15 cellular contexts compared by ENCODE assay signal in the genomic region with DNA sequence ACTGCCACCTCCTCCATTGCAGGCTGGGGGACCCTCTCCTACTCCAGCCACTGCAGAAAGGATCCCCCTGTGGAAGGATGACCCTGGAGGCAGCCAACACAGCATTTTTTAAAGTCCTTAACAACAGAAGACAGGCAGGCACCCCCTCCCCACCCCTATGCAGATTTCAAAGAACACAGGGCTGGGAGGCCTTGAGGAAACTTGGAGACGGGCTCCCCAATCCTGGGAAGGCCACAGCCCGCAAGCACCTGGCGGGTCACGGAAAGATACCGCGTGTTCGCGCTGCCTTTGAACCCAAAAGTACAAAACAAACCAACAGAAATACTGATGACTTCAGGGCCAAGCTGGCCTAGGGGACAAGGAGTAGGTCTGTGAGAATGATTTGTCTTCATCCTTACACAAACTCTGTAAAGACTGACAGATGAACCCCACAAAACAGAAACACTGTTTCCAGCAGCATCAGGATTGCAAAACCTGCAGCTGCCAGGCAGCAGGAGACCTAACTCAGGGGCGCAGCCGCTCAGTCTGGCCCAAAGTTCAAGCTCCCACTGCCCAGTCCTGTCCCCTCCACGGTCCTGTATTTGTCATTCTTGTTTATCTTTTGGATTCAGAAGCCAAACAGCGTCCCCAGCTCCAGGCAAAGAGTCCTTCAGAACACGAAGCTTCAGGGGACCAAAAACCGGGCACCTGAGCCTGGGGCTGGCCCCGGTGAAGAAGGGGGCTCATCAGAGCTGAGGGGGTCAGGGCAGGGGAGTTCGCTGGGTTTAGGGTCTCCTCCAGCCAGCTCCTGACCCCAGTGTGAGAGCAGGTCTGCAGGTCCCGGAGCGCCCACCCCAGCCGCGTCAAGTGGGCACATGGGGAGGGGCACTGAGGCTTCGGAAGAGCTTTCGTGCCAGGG. TPM values are rescaled to one million over a fixed set of nuclear protein-coding genes. Genes with fewer than 3 reads are reported as not detected.
DNase-seq lines count a peak whose midpoint lies in the region; ATAC-seq, FAIRE-seq and TF ChIP-seq lines count a peak whose summit lies in the region.
"Had no signal": no experiment of that assay in that cellular context is flagged by ENCODE, and none has a peak within 500 bp of the region (broad histone marks: within the 10 kb centered on the region; RNA-seq: fewer than 3 reads in every experiment).

No MANE protein-coding gene starts in this region.

- H3K4me3 ChIP-seq in HEK293 (ENCODE audit: low read depth, low read length): no peak overlapping the region
- peak overlapping the region; percentile 57 for H3K4me3 ChIP-seq in adipocyte (ENCODE audit: low read length)
- H3K4me3 ChIP-seq in kidney (ENCODE audit: low read length in 2 of 2): no peak overlapping the region
- H3K4me3 ChIP-seq in sigmoid colon: peak overlapping the region in 3 of 4 donors; percentile 8 to 34 (median 31)

- DNase-seq in adipocyte (ENCODE audit: low read depth) (no peak), kidney (peak; percentile 73), sigmoid colon (peak; percentile 63), G401 (ENCODE audit: low spot score) (no peak), germinal center (ENCODE audit: low spot score) (no peak), NCI-H2081 (lab: John Stamatoyannopoulos, UW) (no peak)
- DNase-seq: NCI-H187 treated with DMSO at 0.1 percent for 48 hours; stimulated activated CD4-positive, alpha-beta T cell treated with anti-CD3 and anti-CD28 coated beads, Interleukin-2, amount 100 ng/mL, for 48 hours; stimulated activated CD8-positive, alpha-beta memory T cell treated with anti-CD3 and anti-CD28 coated beads, Interleukin-4, amount 100 ng/mL, for 48 hours; transverse colon had no signal

- CTCF ChIA-PET in HEK293 (lab: Yijun Ruan, JAX): interaction anchor here (0.6 to 1.4 kb wide), 2 partner anchors 17 to 139 kb away, joined by 4 to 9 read pairs; no protein-coding TSS in a partner anchor

- no peak for TF ChIP-seq POLR2A in sigmoid colon (IDR thresholded peaks at IDR 0.05)

- no peak overlapping the region for H3K27ac ChIP-seq in HEK293 (ENCODE audit: extremely low read depth, low read depth, low read length)
- peak overlapping the region; percentile 68 to 87 for H3K27ac ChIP-seq in kidney (ENCODE audit: low read depth in 2 of 2, low read length in 2 of 2)
- H3K27ac ChIP-seq in sigmoid colon: no peak overlapping the region

- FAIRE-seq in kidney (lab: Jason Lieb, UNC): no peak
- FAIRE-seq: islet of Langerhans had no signal

- no peaks in the 10 kb centered on the region for H3K9me3 ChIP-seq in HEK293 (ENCODE audit: control insufficient read depth, insufficient read depth, low read depth, low read length)
- no peaks in the 10 kb centered on the region for H3K9me3 ChIP-seq in adipocyte (ENCODE audit: control insufficient read depth, low read length)
- H3K9me3 ChIP-seq in kidney (ENCODE audit: control insufficient read depth in 1 of 2, low read length in 2 of 2): no peaks in the 10 kb centered on the region
- H3K9me3 ChIP-seq in sigmoid colon: no peaks in the 10 kb centered on the region
- H3K9me3 ChIP-seq: Peyer's patch, transverse colon had no signal

- H3K4me1 ChIP-seq in HEK293 (ENCODE audit: control insufficient read depth, insufficient read depth, low read length): no peaks in the 10 kb centered on the region
- peaks cover 18% of the 10 kb centered on the region for H3K4me1 ChIP-seq in adipocyte (ENCODE audit: control insufficient read depth, insufficient read depth, low read length)
- H3K4me1 ChIP-seq in kidney (ENCODE audit: control insufficient read depth in 1 of 2, insufficient read depth in 1 of 2, low read depth in 1 of 2, low read length in 2 of 2): peaks cover 39 to 51% of the 10 kb centered on the region in 2 donors
- H3K4me1 ChIP-seq in sigmoid colon: peaks cover 0 to 20% (median 16%) of the 10 kb centered on the region in 4 donors

- no peak for TF ChIP-seq CTCF in HEK293 (tag by site-specific recombination; IDR thresholded peaks at IDR 0.05)
- TF ChIP-seq CTCF in kidney (IDR thresholded peaks at IDR 0.05; ENCODE audit: borderline replicate concordance, extremely low read depth, insufficient read depth): no peak
- no peak for TF ChIP-seq CTCF in sigmoid colon (IDR thresholded peaks at IDR 0.05)

- in situ Hi-C loops in G401 (cut with HindIII; ENCODE audit: low sequenced_read_pairs): no loop called here

- no peak for TF ChIP-seq EP300 in sigmoid colon (IDR thresholded peaks at IDR 0.05)

- 88 to 89% methylated on average over 22 of the region's 22 CpGs for WGBS in sigmoid colon, 2 donors

- no peak for ATAC-seq in HG02610 (IDR thresholded peaks at IDR 0.05; ENCODE audit: unreplicated experiment)
- ATAC-seq: activated CD4-positive, CD25-positive, alpha-beta regulatory T cell treated with anti-CD3 and anti-CD28 coated beads, Interleukin-2, amount 50 U/mL, for 24 hours had no signal

- H3K27me3 ChIP-seq in adipocyte (replicated peaks; ENCODE audit: control insufficient read depth, insufficient read depth, low read length) (no peaks in the 10 kb centered on the region), sigmoid colon (no peaks in the 10 kb centered on the region)
- H3K27me3 ChIP-seq: Peyer's patch, transverse colon had no signal

- H3K36me3 ChIP-seq in HEK293 (ENCODE audit: control insufficient read depth in 2 of 2, insufficient read depth in 1 of 2, low read length in 2 of 2) (no peaks in the 10 kb centered on the region), adipocyte (ENCODE audit: control insufficient read depth, insufficient read depth, low read length, severe bottlenecking) (no peaks in the 10 kb centered on the region), kidney (ENCODE audit: control insufficient read depth in 1 of 2, insufficient read depth in 2 of 2, low read length in 2 of 2) (no peaks in the 10 kb centered on the region), sigmoid colon (no peaks in the 10 kb centered on the region)
- H3K36me3 ChIP-seq: Peyer's patch, transverse colon had no signal

- intact Hi-C loops in kidney (cut with DNase I) (no loop called here), sigmoid colon (cut with DNase I) (no loop called here)

- POLR2A ChIA-PET in HEK293 (lab: Yijun Ruan, JAX): no interaction called here

- H3K9ac ChIP-seq in adipocyte (ENCODE audit: low read length) (peak overlapping the region; percentile 37), kidney (ENCODE audit: low read length in 2 of 2) (peak overlapping the region in 1 of 2 donors; percentile 34)

TF ChIP-seq in HEK293, 187 proteins besides CTCF, POLR2A, EP300 and RAD21:
- TF ChIP-seq KLF8 (tag by site-specific recombination; IDR thresholded peaks at IDR 0.05) (no peak), ZNF623 (tag by site-specific recombination; IDR thresholded peaks at IDR 0.05) (no peak), ZNF341 (tag by site-specific recombination; IDR thresholded peaks at IDR 0.05; ENCODE audit: low read depth) (peak; percentile 61)
- TF ChIP-seq, protein P1, sequence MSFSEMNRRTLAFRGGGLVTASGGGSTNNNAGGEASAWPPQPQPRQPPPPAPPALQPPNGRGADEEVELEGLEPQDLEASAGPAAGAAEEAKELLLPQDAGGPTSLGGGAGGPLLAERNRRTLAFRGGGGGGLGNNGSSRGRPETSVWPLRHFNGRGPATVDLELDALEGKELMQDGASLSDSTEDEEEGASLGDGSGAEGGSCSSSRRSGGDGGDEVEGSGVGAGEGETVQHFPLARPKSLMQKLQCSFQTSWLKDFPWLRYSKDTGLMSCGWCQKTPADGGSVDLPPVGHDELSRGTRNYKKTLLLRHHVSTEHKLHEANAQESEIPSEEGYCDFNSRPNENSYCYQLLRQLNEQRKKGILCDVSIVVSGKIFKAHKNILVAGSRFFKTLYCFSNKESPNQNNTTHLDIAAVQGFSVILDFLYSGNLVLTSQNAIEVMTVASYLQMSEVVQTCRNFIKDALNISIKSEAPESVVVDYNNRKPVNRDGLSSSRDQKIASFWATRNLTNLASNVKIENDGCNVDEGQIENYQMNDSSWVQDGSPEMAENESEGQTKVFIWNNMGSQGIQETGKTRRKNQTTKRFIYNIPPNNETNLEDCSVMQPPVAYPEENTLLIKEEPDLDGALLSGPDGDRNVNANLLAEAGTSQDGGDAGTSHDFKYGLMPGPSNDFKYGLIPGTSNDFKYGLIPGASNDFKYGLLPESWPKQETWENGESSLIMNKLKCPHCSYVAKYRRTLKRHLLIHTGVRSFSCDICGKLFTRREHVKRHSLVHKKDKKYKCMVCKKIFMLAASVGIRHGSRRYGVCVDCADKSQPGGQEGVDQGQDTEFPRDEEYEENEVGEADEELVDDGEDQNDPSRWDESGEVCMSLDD (tag by site-specific recombination; IDR thresholded peaks at IDR 0.05): no peak
TF ChIP-seq in HEK293: peak in this region for 1.

RNA-seq across cellular contexts. Expression of a gene that starts 13.6 kb away (rescaled TPM):
- 47.1 TPM for total RNA-seq in kidney
- 22.3 TPM for polyA plus RNA-seq in kidney (ENCODE audit: insufficient read depth, low read depth, low replicate concordance)
- 1 to 10 TPM; 3.8 to 7.2 (median 6.6) TPM for total RNA-seq in sigmoid colon
- polyA plus RNA-seq in sigmoid colon: 10 to 100 TPM; 14.4 to 23.3 (median 18.5) TPM
- 18.9 and 21.4 TPM in 2 replicates for total RNA-seq in G401 (2014; rRNA removed; shearing (Covaris generic))

RNA-seq across cellular contexts. Expression of a gene that starts 46.8 kb away (rescaled TPM):
- 24.4 TPM for total RNA-seq in kidney
- 16.5 TPM for polyA plus RNA-seq in kidney (ENCODE audit: insufficient read depth, low read depth, low replicate concordance)
- total RNA-seq in sigmoid colon: 10 to 100 TPM; 11.7 to 19.4 (median 12.7) TPM
- 1 to 10 TPM; 3.9 to 7.8 (median 4.2) TPM for polyA plus RNA-seq in sigmoid colon
- total RNA-seq in G401 (2014; rRNA removed; shearing (Covaris generic)): 32.9 and 50.7 TPM in 2 replicates

Comparison
In these comparisons a context has a peak if more than half of its experiments do, and no peak if none do; other contexts are left out.
1. H3K27ac ChIP-seq: peak in kidney (2 of 2); none in HEK293 (single experiment) and sigmoid colon (0 of 4).
2. H3K4me3 ChIP-seq: peak in adipocyte (single experiment) and sigmoid colon (3 of 4); none in HEK293 (single experiment) and kidney (0 of 2).
3. DNase-seq: peak in kidney (single experiment) and sigmoid colon (single experiment); none in adipocyte (single experiment), G401 (single experiment), germinal center (single experiment) and NCI-H2081 (0 of 2).